Comparison of ENCODE assay signal across 17 cellular contexts in genomic region chr17:56230660-56231059, GRCh38.
DNase-seq lines count a peak whose midpoint lies in the region; ATAC-seq and TF ChIP-seq lines count a peak whose summit lies in the region.
"Had no signal": no experiment of that assay in that cellular context is flagged by ENCODE, and none has a peak within 500 bp of the region (broad histone marks: within the 10 kb centered on the region; RNA-seq: fewer than 3 reads in every experiment).

No MANE protein-coding gene starts in this region.

- H3K27ac ChIP-seq in GM23338 (ENCODE audit: low read depth) (no peak overlapping the region), Karpas-422 (ENCODE audit: low read length) (no peak overlapping the region)
- H3K27ac ChIP-seq: C4-2B, RWPE1, upper lobe of right lung had no signal

- H4K20me1 ChIP-seq in GM23338 (replicated peaks; ENCODE audit: insufficient read depth) (no peaks in the 10 kb centered on the region), Karpas-422 (ENCODE audit: insufficient read depth, low read depth, low read length) (no peaks in the 10 kb centered on the region)

- H3K36me3 Mint-ChIP-seq in GM23338 (ENCODE audit: low read depth) = no peaks in the 10 kb centered on the region
- H3K36me3 Mint-ChIP-seq: mesothelial cell of epicardium; stimulated activated naive B cell treated with anti-CD40 and anti-IgM and Interleukin-4, amounts not matched to agents 10 μg/mL and 1 μg/mL and 100 μg/mL, for 72 hours had no signal

- H3K9me2 ChIP-seq in GM23338 (ENCODE audit: insufficient read depth) (no peaks in the 10 kb centered on the region), Karpas-422 (replicated peaks; ENCODE audit: insufficient read depth, low read length) (no peaks in the 10 kb centered on the region)

- no peaks in the 10 kb centered on the region for H3F3A ChIP-seq in GM23338 (replicated peaks; ENCODE audit: low read depth)

- ATAC-seq in GM23338 (no peak), GM21528 (IDR thresholded peaks at IDR 0.05; ENCODE audit: low FRiP score, unreplicated experiment) (no peak)
- ATAC-seq: stimulated activated naive B cell treated with anti-CD40 and anti-IgM and Interleukin-4, amounts not matched to agents 10 μg/mL and 1 μg/mL and 100 μg/mL, for 72 hours; upper lobe of right lung had no signal

- H3K27me3 Mint-ChIP-seq in GM23338 (ENCODE audit: insufficient read depth, low read depth, poor library complexity) = no peaks in the 10 kb centered on the region
- H3K27me3 Mint-ChIP-seq: stimulated activated naive B cell treated with anti-CD40 and anti-IgM and Interleukin-4, amounts not matched to agents 10 μg/mL and 1 μg/mL and 100 μg/mL, for 72 hours had no signal

- H3K9ac ChIP-seq in Karpas-422 (ENCODE audit: low read length) = no peak overlapping the region

- H3K79me2 ChIP-seq in GM23338 (replicated peaks; ENCODE audit: insufficient read depth) = no peaks in the 10 kb centered on the region
- no peaks in the 10 kb centered on the region for H3K79me2 ChIP-seq in Karpas-422 (ENCODE audit: low read length)

- H2AFZ ChIP-seq in GM23338 (no peak overlapping the region), Karpas-422 (ENCODE audit: low read length) (no peak overlapping the region)

- H3K36me3 ChIP-seq in GM23338 (ENCODE audit: insufficient read depth) (no peaks in the 10 kb centered on the region), Karpas-422 (ENCODE audit: insufficient read depth, low read length) (no peaks in the 10 kb centered on the region)
- H3K36me3 ChIP-seq: upper lobe of right lung had no signal

- H3K9me3 Mint-ChIP-seq in GM23338 = no peaks in the 10 kb centered on the region
- H3K9me3 Mint-ChIP-seq: T-helper 1 cell treated with Interleukin-12 subunit alpha and Interleukin-12 subunit beta and Interleukin-4 antibody, amounts not matched to agents 30 μg/mL and 1 μg/mL, for 36 hours had no signal

- no peak overlapping the region for H3K4me3 Mint-ChIP-seq in GM23338
- H3K4me3 Mint-ChIP-seq: mesothelial cell of epicardium; stimulated activated naive B cell treated with anti-CD40 and anti-IgM and Interleukin-4, amounts not matched to agents 10 μg/mL and 1 μg/mL and 100 μg/mL, for 72 hours; T-helper 1 cell treated with Interleukin-12 subunit alpha and Interleukin-12 subunit beta and Interleukin-4 antibody, amounts not matched to agents 30 μg/mL and 1 μg/mL, for 36 hours had no signal

- H3K4me3 ChIP-seq in GM23338 (no peak overlapping the region), Karpas-422 (ENCODE audit: low read length) (no peak overlapping the region)
- H3K4me3 ChIP-seq: upper lobe of right lung had no signal

- DNase-seq in AG20443 (ENCODE audit: low spot score) = peak; percentile 63
- DNase-seq in GM23338 (ENCODE audit: low spot score) = no peak
- peak; percentile 58 for DNase-seq in astrocyte of the hippocampus (ENCODE audit: low read depth, low spot score)
- DNase-seq in midbrain (lab: John Stamatoyannopoulos, UW) = peak; percentile 22
- no peak for DNase-seq in Karpas-422
- no peak for DNase-seq in activated CD8-positive, alpha-beta memory T cell treated with anti-CD3 and anti-CD28 coated beads, Interleukin-2, amount 50 U/mL, for 4 hours
- no peak for DNase-seq in HUDEP-2 (lab: John Stamatoyannopoulos, UW; ENCODE audit: unreplicated experiment in 76 of 76)
- DNase-seq: kidney; NCI-H2081; small intestine; stimulated activated naive B cell treated with anti-CD40 and anti-IgM and Interleukin-4, amounts not matched to agents 10 μg/mL and 1 μg/mL and 100 μg/mL, for 72 hours; upper lobe of right lung had no signal

- peaks cover 14% of the 10 kb centered on the region for H3K4me1 ChIP-seq in GM23338 (ENCODE audit: insufficient read depth)
- no peaks in the 10 kb centered on the region for H3K4me1 ChIP-seq in Karpas-422 (ENCODE audit: low read length)
- H3K4me1 ChIP-seq: upper lobe of right lung had no signal

- H3K27me3 ChIP-seq in GM23338 (ENCODE audit: insufficient read depth) (no peaks in the 10 kb centered on the region), Karpas-422 (ENCODE audit: low read length) (no peaks in the 10 kb centered on the region)
- H3K27me3 ChIP-seq: upper lobe of right lung had no signal

- peak overlapping the region; percentile 13; the same call in 1 of the 2 replicates for H3K27ac Mint-ChIP-seq in GM23338
- H3K27ac Mint-ChIP-seq: mesothelial cell of epicardium; stimulated activated naive B cell treated with anti-CD40 and anti-IgM and Interleukin-4, amounts not matched to agents 10 μg/mL and 1 μg/mL and 100 μg/mL, for 72 hours; T-helper 1 cell treated with Interleukin-12 subunit alpha and Interleukin-12 subunit beta and Interleukin-4 antibody, amounts not matched to agents 30 μg/mL and 1 μg/mL, for 36 hours had no signal

- H3K4me1 Mint-ChIP-seq in GM23338 = peaks cover 15% of the 10 kb centered on the region; the same call in 2 of the 3 replicates
- H3K4me1 Mint-ChIP-seq: mesothelial cell of epicardium; stimulated activated naive B cell treated with anti-CD40 and anti-IgM and Interleukin-4, amounts not matched to agents 10 μg/mL and 1 μg/mL and 100 μg/mL, for 72 hours had no signal

- no peaks in the 10 kb centered on the region for H3K9me3 ChIP-seq in Karpas-422 (ENCODE audit: low read length)
- H3K9me3 ChIP-seq: upper lobe of right lung had no signal

- no peak for TF ChIP-seq CTCF in GM23338 (conservative IDR thresholded peaks at IDR 0.05; ENCODE audit: low read depth in 2 of 2)

- H3K4me2 ChIP-seq in GM23338 (no peak overlapping the region), Karpas-422 (ENCODE audit: low read depth, low read length, poor library complexity, severe bottlenecking) (no peak overlapping the region)

TF ChIP-seq in GM23338, 12 proteins besides CTCF, POLR2A, EP300 and RAD21:
- no peak for TF ChIP-seq ETS1 (IDR thresholded peaks at IDR 0.05)
TF ChIP-seq in GM23338: peak in this region for 0.

Comparison
In these comparisons a context has a peak if more than half of its experiments do, and no peak if none do; other contexts are left out.
1. DNase-seq: peak in AG20443 (single experiment), astrocyte of the hippocampus (single experiment) and midbrain (single experiment); none in GM23338 (single experiment), Karpas-422 (single experiment), activated CD8-positive, alpha-beta memory T cell treated with anti-CD3 and anti-CD28 coated beads, Interleukin-2, amount 50 U/mL, for 4 hours (single experiment) and HUDEP-2 (0 of 76).